In genomic region chr5:128539038-128539429, GRCh38 we compare ENCODE assay signal across 8 cellular contexts. TPM values are rescaled to one million over a fixed set of nuclear protein-coding genes. Genes with fewer than 3 reads are reported as not detected.
DNase-seq lines count a peak whose midpoint lies in the region; ATAC-seq and TF ChIP-seq lines count a peak whose summit lies in the region.

No MANE protein-coding gene starts in this region.

- no peaks in the 10 kb centered on the region for H3K9me3 ChIP-seq in HAP-1
- no peaks in the 10 kb centered on the region for H3K9me3 ChIP-seq in right atrium auricular region
- no peaks in the 10 kb centered on the region for H3K9me3 ChIP-seq in body of pancreas

- peaks cover 22% of the 10 kb centered on the region for H3K4me1 ChIP-seq in HAP-1
- H3K4me1 ChIP-seq in right atrium auricular region, result peaks cover 0 to 31% of the 10 kb centered on the region in 2 donors
- H3K4me1 ChIP-seq in body of pancreas, result peaks cover 25% of the 10 kb centered on the region

- DNase-seq in HAP-1 (ENCODE audit: low spot score in 2 of 2) (peak in 1 of 2 experiments; percentile 3), right atrium auricular region (ENCODE audit: low spot score) (no peak), retinal pigment epithelial cell (ENCODE audit: low read depth) (no peak), amniotic stem cell (lab: John Stamatoyannopoulos, UW) (no peak), NCI-H1436 (lab: John Stamatoyannopoulos, UW) (no peak), body of pancreas (no peak)

- intact Hi-C loops in body of pancreas (cut with DNase I), result no loop called here

- H3K27me3 ChIP-seq in HAP-1 (ENCODE audit: low read depth), result no peaks in the 10 kb centered on the region; the same call in 1 of the 2 replicates
- H3K27me3 ChIP-seq in right atrium auricular region, result peaks cover 0 to 8% of the 10 kb centered on the region in 2 donors
- H3K27me3 ChIP-seq in body of pancreas, result peaks cover 0 to 14% of the 10 kb centered on the region in 2 donors

- ATAC-seq in GM18517 (IDR thresholded peaks at IDR 0.05; ENCODE audit: unreplicated experiment) (no peak), body of pancreas (no peak)

- H3K4me3 ChIP-seq in HAP-1 (peak overlapping the region; percentile 72), WI38 (ENCODE audit: low read depth, low read length) (peak overlapping the region; percentile 75), right atrium auricular region (peak overlapping the region; percentile 47 to 59), retinal pigment epithelial cell (ENCODE audit: low read length) (peak overlapping the region; percentile 66), body of pancreas (no peak overlapping the region)

- 2 to 7% methylated on average over 6 to 20 of the region's 20 CpGs for WGBS in body of pancreas, 2 donors

- no peak for TF ChIP-seq POLR2A in body of pancreas (IDR thresholded peaks at IDR 0.05)

- in situ Hi-C loops in HAP-1 (cut with MboI; ENCODE audit: low sequenced_read_pairs), result no loop called here

- H3K27ac ChIP-seq in right atrium auricular region, result peak overlapping the region; percentile 70 to 80
- H3K27ac ChIP-seq in body of pancreas, result no peak overlapping the region

- H3K36me3 ChIP-seq in HAP-1 (replicated peaks) (peaks cover 8% of the 10 kb centered on the region), right atrium auricular region (no peaks in the 10 kb centered on the region), body of pancreas (replicated peaks in 1 of 2; ENCODE audit: insufficient read depth in 1 of 2, low read depth in 2 of 2) (no peaks in the 10 kb centered on the region)

- TF ChIP-seq CTCF in WI38 (IDR thresholded peaks at IDR 0.05; ENCODE audit: low read depth, low read length) (no peak), right atrium auricular region (IDR thresholded peaks at IDR 0.05) (no peak), retinal pigment epithelial cell (conservative IDR thresholded peaks at IDR 0.05; ENCODE audit: low read depth, low read length) (no peak), body of pancreas (IDR thresholded peaks at IDR 0.05) (no peak)

RNA-seq across cellular contexts. Expression of gene FBN2, which starts 1.0 kb away (rescaled TPM):
- total RNA-seq in right atrium auricular region (1 to 10 TPM; 1.1 to 4.6 TPM), body of pancreas (under 1 TPM in 1 of 2 donors, not detected in 1; 0.26 TPM)

Comparison
In these comparisons a context has a peak if more than half of its experiments do, and no peak if none do; other contexts are left out.
1. H3K4me3 ChIP-seq: peak in HAP-1 (single experiment), WI38 (single experiment), right atrium auricular region (2 of 2) and retinal pigment epithelial cell (single experiment); none in body of pancreas (0 of 2).
2. H3K27ac ChIP-seq: peak in right atrium auricular region (2 of 2); none in body of pancreas (0 of 4).